In genomic region chr12:86249856-86250255, GRCh38 we compare ENCODE assay signal across 13 cellular contexts.
A peak's percentile ranks its signal among the peaks of the same experiment; 100 is the strongest.
DNase-seq lines count a peak whose midpoint lies in the region; ATAC-seq and TF ChIP-seq lines count a peak whose summit lies in the region.
"Had no signal": no experiment of that assay in that cellular context is flagged by ENCODE, and none has a peak within 500 bp of the region (broad histone marks: within the 10 kb centered on the region; RNA-seq: fewer than 3 reads in every experiment).

No MANE protein-coding gene starts in this region.

- CTCF ChIA-PET in activated naive CD4-positive, alpha-beta T cell treated with anti-CD3 and anti-CD28 coated beads, Interleukin-2, amount 10 ng/mL, durations not matched to agents 7 days and 5 days (lab: Charles Lee) = no interaction called here

- TF ChIP-seq POLR2A in GM18505 (IDR thresholded peaks at IDR 0.05; ENCODE audit: borderline replicate concordance, extremely low read depth, insufficient read depth, insufficient read length) = no peak

- ATAC-seq in GM18870 (IDR thresholded peaks at IDR 0.05; ENCODE audit: unreplicated experiment) (peak; percentile 53), HG03565 (IDR thresholded peaks at IDR 0.05; ENCODE audit: unreplicated experiment) (peak; percentile 56), GM18505 (IDR thresholded peaks at IDR 0.05; ENCODE audit: unreplicated experiment) (no peak), HG03280 (IDR thresholded peaks at IDR 0.05; ENCODE audit: unreplicated experiment) (no peak)

- DNase-seq in choroid plexus epithelial cell (ENCODE audit: low read depth) (peak; percentile 87), retinal pigment epithelial cell (ENCODE audit: low read depth) (peak; percentile 58), putamen (ENCODE audit: low spot score) (no peak)
- DNase-seq in activated naive CD4-positive, alpha-beta T cell treated with anti-CD3 and anti-CD28 coated beads, Interleukin-2, amount 10 ng/mL, durations not matched to agents 7 days and 5 days = no peak
- DNase-seq: H7, NCI-H2081 treated with DMSO at 0.1 percent for 48 hours, right cardiac atrium had no signal

- H3K9me3 Mint-ChIP-seq in activated naive CD4-positive, alpha-beta T cell treated with anti-CD3 and anti-CD28 coated beads, Interleukin-2, amount 10 ng/mL, durations not matched to agents 7 days and 5 days = peaks cover 3% of the 10 kb centered on the region
- H3K9me3 Mint-ChIP-seq: activated T-helper 2 cell treated with anti-CD3 and anti-CD28 coated beads, Interferon-gamma antibody, Interleukin-2, Interleukin-4, amounts not matched to agents 10 μg/mL and 5 μg/mL and 100 μg/mL, durations not matched to agents 14 hours and 24 hours and 36 hours had no signal

- H3K4me3 Mint-ChIP-seq in activated naive CD4-positive, alpha-beta T cell treated with anti-CD3 and anti-CD28 coated beads, Interleukin-2, amount 10 ng/mL, durations not matched to agents 7 days and 5 days = no peak overlapping the region

- no peaks in the 10 kb centered on the region for H3K36me3 Mint-ChIP-seq in activated naive CD4-positive, alpha-beta T cell treated with anti-CD3 and anti-CD28 coated beads, Interleukin-2, amount 10 ng/mL, durations not matched to agents 7 days and 5 days

- no peaks in the 10 kb centered on the region for H3K4me1 Mint-ChIP-seq in activated naive CD4-positive, alpha-beta T cell treated with anti-CD3 and anti-CD28 coated beads, Interleukin-2, amount 10 ng/mL, durations not matched to agents 7 days and 5 days

- no peaks in the 10 kb centered on the region for H3K27me3 Mint-ChIP-seq in activated naive CD4-positive, alpha-beta T cell treated with anti-CD3 and anti-CD28 coated beads, Interleukin-2, amount 10 ng/mL, durations not matched to agents 7 days and 5 days

- TF ChIP-seq CTCF in choroid plexus epithelial cell (conservative IDR thresholded peaks at IDR 0.05; ENCODE audit: low read depth, low read length) (no peak), retinal pigment epithelial cell (conservative IDR thresholded peaks at IDR 0.05; ENCODE audit: low read depth, low read length) (no peak)

- H3K27ac Mint-ChIP-seq in activated naive CD4-positive, alpha-beta T cell treated with anti-CD3 and anti-CD28 coated beads, Interleukin-2, amount 10 ng/mL, durations not matched to agents 7 days and 5 days = no peak overlapping the region
- H3K27ac Mint-ChIP-seq: activated T-helper 2 cell treated with anti-CD3 and anti-CD28 coated beads, Interferon-gamma antibody, Interleukin-2, Interleukin-4, amounts not matched to agents 10 μg/mL and 5 μg/mL and 100 μg/mL, durations not matched to agents 14 hours and 24 hours and 36 hours had no signal

- H3K4me3 ChIP-seq in choroid plexus epithelial cell (ENCODE audit: low read depth, low read length) (no peak overlapping the region), retinal pigment epithelial cell (ENCODE audit: low read length) (no peak overlapping the region)
- H3K4me3 ChIP-seq: breast epithelium had no signal

Comparison
In these comparisons a context has a peak if more than half of its experiments do, and no peak if none do; other contexts are left out.
1. ATAC-seq: peak in GM18870 (single experiment) and HG03565 (single experiment); none in GM18505 (single experiment) and HG03280 (single experiment).
2. DNase-seq: peak in choroid plexus epithelial cell (single experiment) and retinal pigment epithelial cell (single experiment); none in activated naive CD4-positive, alpha-beta T cell treated with anti-CD3 and anti-CD28 coated beads, Interleukin-2, amount 10 ng/mL, durations not matched to agents 7 days and 5 days (single experiment) and putamen (single experiment).